In genomic region chr15:60525640-60526039, GRCh38 we compare ENCODE assay signal across 2 cellular contexts.
TF ChIP-seq lines count a peak whose summit lies in the region.

No MANE protein-coding gene starts in this region.

TF ChIP-seq in GM23338, 12 proteins besides CTCF, POLR2A, EP300 and RAD21 (continued from another document):
- TF ChIP-seq, protein P1, sequence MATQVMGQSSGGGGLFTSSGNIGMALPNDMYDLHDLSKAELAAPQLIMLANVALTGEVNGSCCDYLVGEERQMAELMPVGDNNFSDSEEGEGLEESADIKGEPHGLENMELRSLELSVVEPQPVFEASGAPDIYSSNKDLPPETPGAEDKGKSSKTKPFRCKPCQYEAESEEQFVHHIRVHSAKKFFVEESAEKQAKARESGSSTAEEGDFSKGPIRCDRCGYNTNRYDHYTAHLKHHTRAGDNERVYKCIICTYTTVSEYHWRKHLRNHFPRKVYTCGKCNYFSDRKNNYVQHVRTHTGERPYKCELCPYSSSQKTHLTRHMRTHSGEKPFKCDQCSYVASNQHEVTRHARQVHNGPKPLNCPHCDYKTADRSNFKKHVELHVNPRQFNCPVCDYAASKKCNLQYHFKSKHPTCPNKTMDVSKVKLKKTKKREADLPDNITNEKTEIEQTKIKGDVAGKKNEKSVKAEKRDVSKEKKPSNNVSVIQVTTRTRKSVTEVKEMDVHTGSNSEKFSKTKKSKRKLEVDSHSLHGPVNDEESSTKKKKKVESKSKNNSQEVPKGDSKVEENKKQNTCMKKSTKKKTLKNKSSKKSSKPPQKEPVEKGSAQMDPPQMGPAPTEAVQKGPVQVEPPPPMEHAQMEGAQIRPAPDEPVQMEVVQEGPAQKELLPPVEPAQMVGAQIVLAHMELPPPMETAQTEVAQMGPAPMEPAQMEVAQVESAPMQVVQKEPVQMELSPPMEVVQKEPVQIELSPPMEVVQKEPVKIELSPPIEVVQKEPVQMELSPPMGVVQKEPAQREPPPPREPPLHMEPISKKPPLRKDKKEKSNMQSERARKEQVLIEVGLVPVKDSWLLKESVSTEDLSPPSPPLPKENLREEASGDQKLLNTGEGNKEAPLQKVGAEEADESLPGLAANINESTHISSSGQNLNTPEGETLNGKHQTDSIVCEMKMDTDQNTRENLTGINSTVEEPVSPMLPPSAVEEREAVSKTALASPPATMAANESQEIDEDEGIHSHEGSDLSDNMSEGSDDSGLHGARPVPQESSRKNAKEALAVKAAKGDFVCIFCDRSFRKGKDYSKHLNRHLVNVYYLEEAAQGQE (IDR thresholded peaks at IDR 0.05; ENCODE audit: unreplicated experiment), result no peak
- TF ChIP-seq NANOG (IDR thresholded peaks at IDR 0.05; ENCODE audit: borderline replicate concordance) (no peak), JUNB (IDR thresholded peaks at IDR 0.05; ENCODE audit: unreplicated experiment) (no peak), POLR2AphosphoS5 (IDR thresholded peaks at IDR 0.05; ENCODE audit: low read depth) (no peak), ZNF114 (CRISPR knock-in tag; IDR thresholded peaks at IDR 0.05) (no peak), STAT1 (IDR thresholded peaks at IDR 0.05; ENCODE audit: unreplicated experiment) (no peak), CREB1 (CRISPR knock-in tag; IDR thresholded peaks at IDR 0.05; ENCODE audit: low read depth) (no peak), ZNF331 (CRISPR knock-in tag; IDR thresholded peaks at IDR 0.05; ENCODE audit: low read depth) (no peak)
- TF ChIP-seq, protein P2, sequence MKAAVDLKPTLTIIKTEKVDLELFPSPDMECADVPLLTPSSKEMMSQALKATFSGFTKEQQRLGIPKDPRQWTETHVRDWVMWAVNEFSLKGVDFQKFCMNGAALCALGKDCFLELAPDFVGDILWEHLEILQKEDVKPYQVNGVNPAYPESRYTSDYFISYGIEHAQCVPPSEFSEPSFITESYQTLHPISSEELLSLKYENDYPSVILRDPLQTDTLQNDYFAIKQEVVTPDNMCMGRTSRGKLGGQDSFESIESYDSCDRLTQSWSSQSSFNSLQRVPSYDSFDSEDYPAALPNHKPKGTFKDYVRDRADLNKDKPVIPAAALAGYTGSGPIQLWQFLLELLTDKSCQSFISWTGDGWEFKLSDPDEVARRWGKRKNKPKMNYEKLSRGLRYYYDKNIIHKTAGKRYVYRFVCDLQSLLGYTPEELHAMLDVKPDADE (IDR thresholded peaks at IDR 0.05), result no peak
- TF ChIP-seq, protein P3, sequence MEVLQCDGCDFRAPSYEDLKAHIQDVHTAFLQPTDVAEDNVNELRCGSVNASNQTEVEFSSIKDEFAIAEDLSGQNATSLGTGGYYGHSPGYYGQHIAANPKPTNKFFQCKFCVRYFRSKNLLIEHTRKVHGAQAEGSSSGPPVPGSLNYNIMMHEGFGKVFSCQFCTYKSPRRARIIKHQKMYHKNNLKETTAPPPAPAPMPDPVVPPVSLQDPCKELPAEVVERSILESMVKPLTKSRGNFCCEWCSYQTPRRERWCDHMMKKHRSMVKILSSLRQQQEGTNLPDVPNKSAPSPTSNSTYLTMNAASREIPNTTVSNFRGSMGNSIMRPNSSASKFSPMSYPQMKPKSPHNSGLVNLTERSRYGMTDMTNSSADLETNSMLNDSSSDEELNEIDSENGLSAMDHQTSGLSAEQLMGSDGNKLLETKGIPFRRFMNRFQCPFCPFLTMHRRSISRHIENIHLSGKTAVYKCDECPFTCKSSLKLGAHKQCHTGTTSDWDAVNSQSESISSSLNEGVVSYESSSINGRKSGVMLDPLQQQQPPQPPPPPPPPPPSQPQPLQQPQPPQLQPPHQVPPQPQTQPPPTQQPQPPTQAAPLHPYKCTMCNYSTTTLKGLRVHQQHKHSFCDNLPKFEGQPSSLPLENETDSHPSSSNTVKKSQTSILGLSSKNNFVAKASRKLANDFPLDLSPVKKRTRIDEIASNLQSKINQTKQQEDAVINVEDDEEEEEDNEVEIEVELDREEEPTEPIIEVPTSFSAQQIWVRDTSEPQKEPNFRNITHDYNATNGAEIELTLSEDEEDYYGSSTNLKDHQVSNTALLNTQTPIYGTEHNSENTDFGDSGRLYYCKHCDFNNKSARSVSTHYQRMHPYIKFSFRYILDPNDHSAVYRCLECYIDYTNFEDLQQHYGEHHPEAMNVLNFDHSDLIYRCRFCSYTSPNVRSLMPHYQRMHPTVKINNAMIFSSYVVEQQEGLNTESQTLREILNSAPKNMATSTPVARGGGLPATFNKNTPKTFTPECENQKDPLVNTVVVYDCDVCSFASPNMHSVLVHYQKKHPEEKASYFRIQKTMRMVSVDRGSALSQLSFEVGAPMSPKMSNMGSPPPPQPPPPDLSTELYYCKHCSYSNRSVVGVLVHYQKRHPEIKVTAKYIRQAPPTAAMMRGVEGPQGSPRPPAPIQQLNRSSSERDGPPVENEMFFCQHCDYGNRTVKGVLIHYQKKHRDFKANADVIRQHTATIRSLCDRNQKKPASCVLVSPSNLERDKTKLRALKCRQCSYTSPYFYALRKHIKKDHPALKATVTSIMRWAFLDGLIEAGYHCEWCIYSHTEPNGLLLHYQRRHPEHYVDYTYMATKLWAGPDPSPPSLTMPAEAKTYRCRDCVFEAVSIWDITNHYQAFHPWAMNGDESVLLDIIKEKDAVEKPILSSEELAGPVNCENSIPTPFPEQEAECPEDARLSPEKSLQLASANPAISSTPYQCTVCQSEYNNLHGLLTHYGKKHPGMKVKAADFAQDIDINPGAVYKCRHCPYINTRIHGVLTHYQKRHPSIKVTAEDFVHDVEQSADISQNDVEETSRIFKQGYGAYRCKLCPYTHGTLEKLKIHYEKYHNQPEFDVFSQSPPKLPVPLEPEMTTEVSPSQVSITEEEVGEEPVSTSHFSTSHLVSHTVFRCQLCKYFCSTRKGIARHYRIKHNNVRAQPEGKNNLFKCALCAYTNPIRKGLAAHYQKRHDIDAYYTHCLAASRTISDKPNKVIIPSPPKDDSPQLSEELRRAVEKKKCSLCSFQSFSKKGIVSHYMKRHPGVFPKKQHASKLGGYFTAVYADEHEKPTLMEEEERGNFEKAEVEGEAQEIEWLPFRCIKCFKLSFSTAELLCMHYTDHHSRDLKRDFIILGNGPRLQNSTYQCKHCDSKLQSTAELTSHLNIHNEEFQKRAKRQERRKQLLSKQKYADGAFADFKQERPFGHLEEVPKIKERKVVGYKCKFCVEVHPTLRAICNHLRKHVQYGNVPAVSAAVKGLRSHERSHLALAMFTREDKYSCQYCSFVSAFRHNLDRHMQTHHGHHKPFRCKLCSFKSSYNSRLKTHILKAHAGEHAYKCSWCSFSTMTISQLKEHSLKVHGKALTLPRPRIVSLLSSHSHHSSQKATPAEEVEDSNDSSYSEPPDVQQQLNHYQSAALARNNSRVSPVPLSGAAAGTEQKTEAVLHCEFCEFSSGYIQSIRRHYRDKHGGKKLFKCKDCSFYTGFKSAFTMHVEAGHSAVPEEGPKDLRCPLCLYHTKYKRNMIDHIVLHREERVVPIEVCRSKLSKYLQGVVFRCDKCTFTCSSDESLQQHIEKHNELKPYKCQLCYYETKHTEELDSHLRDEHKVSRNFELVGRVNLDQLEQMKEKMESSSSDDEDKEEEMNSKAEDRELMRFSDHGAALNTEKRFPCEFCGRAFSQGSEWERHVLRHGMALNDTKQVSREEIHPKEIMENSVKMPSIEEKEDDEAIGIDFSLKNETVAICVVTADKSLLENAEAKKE (CRISPR knock-in tag; IDR thresholded peaks at IDR 0.05), result no peak

TF ChIP-seq in GM12891, 5 proteins besides CTCF, POLR2A, EP300 and RAD21 (continued from another document):
- no peak for TF ChIP-seq POU2F2 (IDR thresholded peaks at IDR 0.05; ENCODE audit: low read depth, low read length)
- TF ChIP-seq POLR2AphosphoS5 (IDR thresholded peaks at IDR 0.05; ENCODE audit: low read depth, low read length), result no peak
